Comparison of ENCODE assay signal across 18 cellular contexts in the genomic region with DNA sequence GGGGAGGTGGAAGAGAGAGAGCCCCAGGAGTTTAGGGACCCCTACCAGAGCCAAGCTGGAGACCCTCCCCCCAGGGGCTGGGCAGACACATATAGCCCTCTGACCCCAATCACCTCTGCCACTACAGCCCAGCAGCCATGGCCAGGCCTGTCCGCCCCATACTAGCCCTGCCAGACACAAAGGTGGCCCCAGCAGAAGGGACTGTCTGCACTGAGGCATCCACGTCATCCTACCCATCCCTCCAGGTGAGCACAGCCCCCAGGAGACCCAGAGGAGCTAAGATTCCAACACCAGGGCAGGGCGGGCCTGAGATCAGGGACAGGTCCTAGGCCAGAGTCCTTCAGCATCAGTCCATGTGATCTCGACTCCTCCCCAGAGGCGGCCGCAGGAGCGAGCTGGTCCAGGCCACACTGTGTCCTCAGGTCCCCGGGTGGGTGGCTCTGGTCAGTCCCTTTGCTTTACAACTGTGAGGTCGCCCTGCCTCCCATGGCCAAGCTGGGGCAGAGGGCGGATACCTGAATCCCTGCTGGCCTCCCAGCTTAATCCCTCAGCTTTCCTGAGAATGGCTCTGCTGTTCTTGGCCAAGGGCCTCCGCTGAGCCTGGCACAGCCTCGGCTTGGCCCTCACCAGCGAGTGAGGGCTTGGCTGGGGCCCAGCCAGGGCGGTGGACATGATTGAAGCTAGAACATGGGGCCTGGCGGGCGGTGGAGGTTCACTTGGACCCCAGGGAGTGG. TPM values are rescaled to one million over a fixed set of nuclear protein-coding genes. Genes with fewer than 3 reads are reported as not detected.
A peak's percentile ranks its signal among the peaks of the same experiment; 100 is the strongest.
DNase-seq lines count a peak whose midpoint lies in the region; ATAC-seq and TF ChIP-seq lines count a peak whose summit lies in the region.
"Had no signal": no experiment of that assay in that cellular context is flagged by ENCODE, and none has a peak within 500 bp of the region (broad histone marks: within the 10 kb centered on the region; RNA-seq: fewer than 3 reads in every experiment).

No MANE protein-coding gene starts in this region.

- no TSS peak for BruUV-seq in Calu3 (replicated peaks; lab: Mats Ljungman, UMichigan)

- no peaks in the 10 kb centered on the region for H3K36me3 Mint-ChIP-seq in stimulated activated memory B cell treated with anti-CD40 and anti-IgM and Interleukin-4, amounts not matched to agents 10 μg/mL and 1 μg/mL and 100 μg/mL, for 72 hours
- H3K36me3 Mint-ChIP-seq in Calu3 (ENCODE audit: insufficient read depth, unreplicated experiment): no peaks in the 10 kb centered on the region
- H3K36me3 Mint-ChIP-seq: CD4-positive, CD25-positive, alpha-beta regulatory T cell; immature natural killer cell; mesothelial cell of epicardium had no signal

- peaks cover 22% of the 10 kb centered on the region for H3K27me3 Mint-ChIP-seq in stimulated activated memory B cell treated with anti-CD40 and anti-IgM and Interleukin-4, amounts not matched to agents 10 μg/mL and 1 μg/mL and 100 μg/mL, for 72 hours
- H3K27me3 Mint-ChIP-seq in Calu3 (ENCODE audit: unreplicated experiment): peaks cover 16% of the 10 kb centered on the region
- H3K27me3 Mint-ChIP-seq: CD4-positive, CD25-positive, alpha-beta regulatory T cell had no signal

- intact Hi-C loops in left colon (cut with DNase I, micrococcal nuclease): no loop called here
- intact Hi-C loops in Calu3 (cut with micrococcal nuclease; ENCODE audit: unreplicated experiment): no loop called here

- DNase-seq in MM.1S (no peak), caudate nucleus (lab: John Stamatoyannopoulos, UW) (peak in 31 of 61 donors; percentile 4 to 85 (median 24)), left colon (no peak), Calu3 (no peak)
- no peak for DNase-seq in activated CD4-positive, alpha-beta T cell treated with anti-CD3 and anti-CD28 coated beads for 1 hour
- DNase-seq: activated CD4-positive, alpha-beta T cell treated with anti-CD3 and anti-CD28 coated beads, Interleukin-2, amount 50 U/mL, for 1 hour; activated T-cell treated with anti-CD3 and anti-CD28 coated beads, Interleukin-2, amount 50 U/mL, for 4 hours; CD4-positive, CD25-positive, alpha-beta regulatory T cell; effector CD8-positive, alpha-beta T cell; immature natural killer cell; KG1; NCI-H187; NCI-H526 treated with DMSO at 0.1 percent for 48 hours had no signal

- no peaks in the 10 kb centered on the region for H3K9me3 Mint-ChIP-seq in stimulated activated memory B cell treated with anti-CD40 and anti-IgM and Interleukin-4, amounts not matched to agents 10 μg/mL and 1 μg/mL and 100 μg/mL, for 72 hours
- H3K9me3 Mint-ChIP-seq in Calu3 (ENCODE audit: low read depth, unreplicated experiment): no peaks in the 10 kb centered on the region
- H3K9me3 Mint-ChIP-seq: activated T-cell treated with anti-CD3 and anti-CD28 coated beads, Interleukin-2, amount 50 U/mL, for 4 hours; immature natural killer cell; mesothelial cell of epicardium; T-helper 2 cell treated with Interferon-gamma antibody and Interleukin-4, amounts not matched to agents 5 μg/mL and 100 μg/mL, for 36 hours had no signal

- ATAC-seq in left colon (peak; percentile 11), HG02973 (IDR thresholded peaks at IDR 0.05; ENCODE audit: unreplicated experiment) (no peak)
- no peak for ATAC-seq in stimulated activated memory B cell treated with anti-CD40 and anti-IgM and Interleukin-4, amounts not matched to agents 10 μg/mL and 1 μg/mL and 100 μg/mL, for 72 hours
- ATAC-seq: activated T-cell treated with anti-CD3 and anti-CD28 coated beads, Interleukin-2, amount 50 U/mL, for 4 hours had no signal

- H3K27me3 ChIP-seq in MM.1S (replicated peaks; ENCODE audit: insufficient read depth, low read length): no peaks in the 10 kb centered on the region

- no peaks in the 10 kb centered on the region for H4K20me1 ChIP-seq in MM.1S (ENCODE audit: insufficient read depth, low read length)

- H3K9ac ChIP-seq in MM.1S (ENCODE audit: low read length): peak overlapping the region; percentile 25; the same call in 1 of the 2 replicates

- no peaks in the 10 kb centered on the region for H3F3A ChIP-seq in MM.1S (ENCODE audit: insufficient read depth, low read length)

- H3K27ac Mint-ChIP-seq in stimulated activated memory B cell treated with anti-CD40 and anti-IgM and Interleukin-4, amounts not matched to agents 10 μg/mL and 1 μg/mL and 100 μg/mL, for 72 hours: peak overlapping the region; percentile 90
- no peak overlapping the region for H3K27ac Mint-ChIP-seq in Calu3 (ENCODE audit: unreplicated experiment)
- H3K27ac Mint-ChIP-seq: CD4-positive, CD25-positive, alpha-beta regulatory T cell; immature natural killer cell; mesothelial cell of epicardium; progenitor cell of endocrine pancreas; T-helper 2 cell treated with Interferon-gamma antibody and Interleukin-4, amounts not matched to agents 5 μg/mL and 100 μg/mL, for 36 hours had no signal

- H3K27ac ChIP-seq in MM.1S (ENCODE audit: low read length) (no peak overlapping the region), caudate nucleus (ENCODE audit: low read depth, low read length) (no peak overlapping the region)

- H3K36me3 ChIP-seq in MM.1S (replicated peaks; ENCODE audit: insufficient read depth, low read length): no peaks in the 10 kb centered on the region

- H3K79me2 ChIP-seq in MM.1S (ENCODE audit: low read length): no peaks in the 10 kb centered on the region

- no peak overlapping the region for H3K4me3 ChIP-seq in MM.1S (ENCODE audit: low read length)

- CTCF ChIA-PET in Calu3 (lab: Charles Lee): no interaction called here

- H3K4me3 Mint-ChIP-seq in stimulated activated memory B cell treated with anti-CD40 and anti-IgM and Interleukin-4, amounts not matched to agents 10 μg/mL and 1 μg/mL and 100 μg/mL, for 72 hours: no peak overlapping the region
- no peak overlapping the region for H3K4me3 Mint-ChIP-seq in Calu3 (ENCODE audit: low read depth, unreplicated experiment)
- H3K4me3 Mint-ChIP-seq: activated T-cell treated with anti-CD3 and anti-CD28 coated beads, Interleukin-2, amount 50 U/mL, for 4 hours; CD4-positive, CD25-positive, alpha-beta regulatory T cell; immature natural killer cell; mesothelial cell of epicardium; T-helper 2 cell treated with Interferon-gamma antibody and Interleukin-4, amounts not matched to agents 5 μg/mL and 100 μg/mL, for 36 hours had no signal

- H3K4me1 ChIP-seq in MM.1S (ENCODE audit: low read length): peaks cover 13% of the 10 kb centered on the region

- H2AFZ ChIP-seq in MM.1S (ENCODE audit: low read length): no peak overlapping the region

- peaks cover 12% of the 10 kb centered on the region for H3K4me1 Mint-ChIP-seq in stimulated activated memory B cell treated with anti-CD40 and anti-IgM and Interleukin-4, amounts not matched to agents 10 μg/mL and 1 μg/mL and 100 μg/mL, for 72 hours
- no peaks in the 10 kb centered on the region for H3K4me1 Mint-ChIP-seq in Calu3 (ENCODE audit: low read depth, unreplicated experiment)
- H3K4me1 Mint-ChIP-seq: CD4-positive, CD25-positive, alpha-beta regulatory T cell; immature natural killer cell had no signal

- TF ChIP-seq CTCF in MM.1S (IDR thresholded peaks at IDR 0.05; ENCODE audit: low read length) (no peak), Calu3 (IDR thresholded peaks at IDR 0.05; ENCODE audit: unreplicated experiment) (no peak)

- no peaks in the 10 kb centered on the region for H3K9me3 ChIP-seq in MM.1S (replicated peaks; ENCODE audit: insufficient read depth, low read length)

- no peak overlapping the region for H3K4me2 ChIP-seq in MM.1S (ENCODE audit: low read depth, low read length)

- no peaks in the 10 kb centered on the region for H3K9me2 ChIP-seq in MM.1S (replicated peaks; ENCODE audit: insufficient read depth, low read length)

RNA-seq across cellular contexts. Expression of gene ELN, which starts 14.3 kb away (rescaled TPM):
- total RNA-seq in left colon (10 to 100 TPM; 10.3 to 15.0 TPM), Calu3 (2022) (0.39 and 0.42 TPM in 2 replicates)

Comparison
In these comparisons a context has a peak if more than half of its experiments do, and no peak if none do; other contexts are left out.
1. DNase-seq: peak in caudate nucleus (31 of 61); none in MM.1S (single experiment), left colon (0 of 2), Calu3 (single experiment) and activated CD4-positive, alpha-beta T cell treated with anti-CD3 and anti-CD28 coated beads for 1 hour (single experiment).